ENCODE assay signal across 8 cellular contexts in the genomic region with DNA sequence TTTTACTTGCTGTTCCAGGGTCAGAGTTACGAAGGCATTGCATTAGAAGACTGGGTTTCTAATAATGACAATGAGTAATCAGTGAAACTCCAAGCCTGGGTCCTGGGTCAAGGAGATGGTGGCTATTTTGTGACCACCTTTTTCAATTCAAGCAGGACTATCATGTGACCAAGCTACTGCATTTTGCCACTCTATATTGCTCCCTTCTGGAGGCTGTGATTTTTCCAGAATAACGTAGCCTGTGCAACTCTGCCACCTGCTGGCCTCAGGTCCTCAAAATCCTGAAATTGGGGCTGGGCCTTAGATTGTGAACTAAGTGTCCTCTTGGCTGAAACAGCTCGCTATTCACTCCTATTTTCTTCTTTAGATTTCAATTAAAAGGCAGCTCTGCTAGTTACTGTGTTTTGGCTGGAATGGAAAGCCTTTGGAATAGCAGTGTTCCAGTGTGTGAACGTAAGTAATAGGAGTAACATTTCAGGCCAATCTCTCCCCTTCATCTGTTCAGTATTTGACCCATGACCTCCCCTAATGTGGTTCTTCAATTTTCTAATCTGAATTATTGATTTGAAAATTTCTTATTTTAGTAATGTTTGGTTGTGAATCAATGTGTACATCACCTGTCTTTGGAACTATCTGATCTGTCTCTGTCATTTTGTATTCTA. TPM values are rescaled to one million over a fixed set of nuclear protein-coding genes. Genes with fewer than 3 reads are reported as not detected.
DNase-seq lines count a peak whose midpoint lies in the region; ATAC-seq and TF ChIP-seq lines count a peak whose summit lies in the region.

No MANE protein-coding gene starts in this region.

- H3K4me1 Mint-ChIP-seq in activated naive CD4-positive, alpha-beta T cell treated with anti-CD3 and anti-CD28 coated beads, Interleukin-2, amount 10 ng/mL, durations not matched to agents 7 days and 5 days: no peaks in the 10 kb centered on the region

- H3K4me3 ChIP-seq in HEK293 (ENCODE audit: low read depth, low read length) (no peak overlapping the region), heart right ventricle (no peak overlapping the region), retinal pigment epithelial cell (ENCODE audit: low read length) (no peak overlapping the region)

- peak; percentile 47 for DNase-seq in CD1c-positive myeloid dendritic cell (ENCODE audit: extremely low spot score)
- peak; percentile 43 for DNase-seq in NOMO-1 treated with DMSO at 0.1 percent for 48 hours (lab: John Stamatoyannopoulos, UW; ENCODE audit: unreplicated experiment)
- DNase-seq in activated naive CD4-positive, alpha-beta T cell treated with anti-CD3 and anti-CD28 coated beads, Interleukin-2, amount 10 ng/mL, durations not matched to agents 7 days and 5 days: peak; percentile 57
- peak; percentile 24 to 31 for DNase-seq in heart right ventricle
- DNase-seq in retinal pigment epithelial cell (ENCODE audit: low read depth): no peak

- 59% methylated on average over 4 of the region's 4 CpGs for WGBS in heart right ventricle, 2 donors

- TF ChIP-seq CTCF in HEK293 (tag by site-specific recombination; IDR thresholded peaks at IDR 0.05): peak; percentile 60; the same call in 1 of the 2 replicates
- peak; percentile 35 to 81 (median 64) for TF ChIP-seq CTCF in heart right ventricle (IDR thresholded peaks at IDR 0.05)
- peak; percentile 79 for TF ChIP-seq CTCF in retinal pigment epithelial cell (conservative IDR thresholded peaks at IDR 0.05; ENCODE audit: low read depth, low read length)

- ATAC-seq in heart right ventricle: peak in 7 of 8 donors; percentile 44 to 79 (median 55)
- no peak for ATAC-seq in GM21528 (IDR thresholded peaks at IDR 0.05; ENCODE audit: low FRiP score, unreplicated experiment)
- ATAC-seq in HG03439 (IDR thresholded peaks at IDR 0.05; ENCODE audit: unreplicated experiment): no peak

- H3K27me3 ChIP-seq in heart right ventricle: peaks cover 0 to 15% (median 0%) of the 10 kb centered on the region in 7 donors

- no peaks in the 10 kb centered on the region for H3K36me3 Mint-ChIP-seq in activated naive CD4-positive, alpha-beta T cell treated with anti-CD3 and anti-CD28 coated beads, Interleukin-2, amount 10 ng/mL, durations not matched to agents 7 days and 5 days

- no peaks in the 10 kb centered on the region for H3K9me3 Mint-ChIP-seq in activated naive CD4-positive, alpha-beta T cell treated with anti-CD3 and anti-CD28 coated beads, Interleukin-2, amount 10 ng/mL, durations not matched to agents 7 days and 5 days

- H3K27ac ChIP-seq in HEK293 (ENCODE audit: extremely low read depth, low read depth, low read length): no peak overlapping the region
- no peak overlapping the region for H3K27ac ChIP-seq in heart right ventricle

- intact Hi-C loops in heart right ventricle (cut with DNase I): loop anchor here in 1 of 10 donors (10.0 kb wide), 1 partner anchor 54 kb away; a partner anchor contains a TSS

- POLR2A ChIA-PET in HEK293 (lab: Yijun Ruan, JAX): interaction anchor here (0.9 to 1.2 kb wide), 2 partner anchors 45 to 54 kb away, joined by 3 read pairs; no protein-coding TSS in a partner anchor

- no peak overlapping the region for H3K4me3 Mint-ChIP-seq in activated naive CD4-positive, alpha-beta T cell treated with anti-CD3 and anti-CD28 coated beads, Interleukin-2, amount 10 ng/mL, durations not matched to agents 7 days and 5 days

- CTCF ChIA-PET in HEK293 (lab: Yijun Ruan, JAX): interaction anchor here (0.6 to 2.6 kb wide), 35 partner anchors 8 to 1712 kb away, joined by 3 to 30 read pairs (median 5); no protein-coding TSS in a partner anchor
- CTCF ChIA-PET in activated naive CD4-positive, alpha-beta T cell treated with anti-CD3 and anti-CD28 coated beads, Interleukin-2, amount 10 ng/mL, durations not matched to agents 7 days and 5 days (lab: Charles Lee): interaction anchor here (1.0 to 3.1 kb wide), 9 partner anchors 9 to 265 kb away, joined by 3 to 16 read pairs (median 5); no protein-coding TSS in a partner anchor

- H3K4me1 ChIP-seq in HEK293 (ENCODE audit: control insufficient read depth, insufficient read depth, low read length) (no peaks in the 10 kb centered on the region), heart right ventricle (no peaks in the 10 kb centered on the region)

- no peaks in the 10 kb centered on the region for H3K36me3 ChIP-seq in HEK293 (ENCODE audit: control insufficient read depth in 2 of 2, insufficient read depth in 1 of 2, low read length in 2 of 2)
- no peaks in the 10 kb centered on the region for H3K36me3 ChIP-seq in heart right ventricle

- H3K9me3 ChIP-seq in HEK293 (ENCODE audit: control insufficient read depth, insufficient read depth, low read depth, low read length): no peaks in the 10 kb centered on the region
- H3K9me3 ChIP-seq in heart right ventricle: no peaks in the 10 kb centered on the region

- no peak overlapping the region for H3K27ac Mint-ChIP-seq in activated naive CD4-positive, alpha-beta T cell treated with anti-CD3 and anti-CD28 coated beads, Interleukin-2, amount 10 ng/mL, durations not matched to agents 7 days and 5 days

- peaks cover 26% of the 10 kb centered on the region for H3K27me3 Mint-ChIP-seq in activated naive CD4-positive, alpha-beta T cell treated with anti-CD3 and anti-CD28 coated beads, Interleukin-2, amount 10 ng/mL, durations not matched to agents 7 days and 5 days

TF ChIP-seq in HEK293, 187 proteins besides CTCF, POLR2A, EP300 and RAD21:
- TF ChIP-seq ZNF660 (tag by site-specific recombination; IDR thresholded peaks at IDR 0.05) (0 out of 2 replicates have a peak, but pooled peaks have one; percentile 35), ZNF350 (tag by site-specific recombination; IDR thresholded peaks at IDR 0.05) (no peak), GFI1B (tag by site-specific recombination; IDR thresholded peaks at IDR 0.05) (peak; percentile 77; the same call in 1 of the 2 replicates), ZNF654 (tag by site-specific recombination; IDR thresholded peaks at IDR 0.05; ENCODE audit: low read depth) (peak; percentile 82), KLF8 (tag by site-specific recombination; IDR thresholded peaks at IDR 0.05) (no peak)
- TF ChIP-seq, protein P1, sequence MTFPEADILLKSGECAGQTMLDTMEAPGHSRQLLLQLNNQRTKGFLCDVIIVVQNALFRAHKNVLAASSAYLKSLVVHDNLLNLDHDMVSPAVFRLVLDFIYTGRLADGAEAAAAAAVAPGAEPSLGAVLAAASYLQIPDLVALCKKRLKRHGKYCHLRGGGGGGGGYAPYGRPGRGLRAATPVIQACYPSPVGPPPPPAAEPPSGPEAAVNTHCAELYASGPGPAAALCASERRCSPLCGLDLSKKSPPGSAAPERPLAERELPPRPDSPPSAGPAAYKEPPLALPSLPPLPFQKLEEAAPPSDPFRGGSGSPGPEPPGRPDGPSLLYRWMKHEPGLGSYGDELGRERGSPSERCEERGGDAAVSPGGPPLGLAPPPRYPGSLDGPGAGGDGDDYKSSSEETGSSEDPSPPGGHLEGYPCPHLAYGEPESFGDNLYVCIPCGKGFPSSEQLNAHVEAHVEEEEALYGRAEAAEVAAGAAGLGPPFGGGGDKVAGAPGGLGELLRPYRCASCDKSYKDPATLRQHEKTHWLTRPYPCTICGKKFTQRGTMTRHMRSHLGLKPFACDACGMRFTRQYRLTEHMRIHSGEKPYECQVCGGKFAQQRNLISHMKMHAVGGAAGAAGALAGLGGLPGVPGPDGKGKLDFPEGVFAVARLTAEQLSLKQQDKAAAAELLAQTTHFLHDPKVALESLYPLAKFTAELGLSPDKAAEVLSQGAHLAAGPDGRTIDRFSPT (tag by site-specific recombination; IDR thresholded peaks at IDR 0.05): no peak

RNA-seq across cellular contexts. Expression of a gene that starts 52.9 kb away (rescaled TPM):
- 100 to 1,000 TPM in 4 of 10 donors, 10 to 100 TPM in 6; 84.0 to 114 (median 97.0) TPM for total RNA-seq in heart right ventricle
- 10 to 100 TPM; 44.0 to 69.2 TPM for polyA plus RNA-seq in heart right ventricle

RNA-seq across cellular contexts. Expression of a gene that starts 54.0 kb away (rescaled TPM):
- 1 to 10 TPM in 1 of 10 donors, under 1 TPM in 2, not detected in 7; 0.34 to 1.1 (median 0.42) TPM for total RNA-seq in heart right ventricle
- polyA plus RNA-seq in heart right ventricle: not detected

Comparison
In these comparisons a context has a peak if more than half of its experiments do, and no peak if none do; other contexts are left out.
1. ATAC-seq: peak in heart right ventricle (7 of 8); none in GM21528 (single experiment) and HG03439 (single experiment).
2. Peak in every context shown above with its lines, with median percentiles within 50 percentile points of each other: CTCF ChIP-seq.